1 cellular context compared by ENCODE assay signal in the genomic region with DNA sequence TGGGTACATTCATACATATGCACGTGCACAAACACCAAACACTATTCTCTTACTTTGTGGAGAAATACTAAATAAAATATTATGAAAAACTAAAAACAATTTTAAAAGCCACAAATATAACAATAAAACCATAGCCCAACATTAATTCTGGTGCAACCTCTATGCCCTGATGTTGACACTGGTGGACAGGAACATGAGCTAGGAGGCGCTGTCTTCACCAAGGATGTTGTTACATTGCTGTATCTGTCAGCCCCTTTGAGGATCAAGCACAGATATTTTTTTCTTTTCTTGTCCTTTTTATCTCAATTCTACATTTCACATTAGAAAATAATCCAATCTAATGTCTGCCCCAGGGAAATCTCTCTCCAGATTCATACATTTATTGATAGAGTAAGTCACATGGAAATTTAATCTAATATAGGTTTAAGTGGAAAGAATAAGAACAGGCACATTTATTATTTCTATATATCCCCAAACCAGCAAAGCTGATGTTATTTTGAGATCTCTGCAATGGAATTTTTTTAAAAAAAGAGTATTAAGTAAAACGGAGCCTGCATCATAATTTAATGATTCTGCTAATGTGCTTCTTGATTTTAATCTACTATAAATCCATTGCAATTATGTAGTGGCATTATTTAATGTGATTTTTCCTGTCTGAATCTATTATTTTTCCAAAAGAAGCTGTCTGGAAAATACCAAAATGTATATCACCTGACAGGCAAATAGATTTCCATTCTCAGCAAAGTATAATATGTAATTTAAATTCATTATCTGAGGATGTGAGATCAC.
TF ChIP-seq lines count a peak whose summit lies in the region.

No MANE protein-coding gene starts in this region.

TF ChIP-seq in H1, 55 proteins besides CTCF, POLR2A, EP300 and RAD21:
- TF ChIP-seq TBP (IDR thresholded peaks at IDR 0.05; ENCODE audit: low read depth, low read length) (no peak), SIRT6 (IDR thresholded peaks at IDR 0.05; ENCODE audit: low read length) (no peak), HDAC6 (IDR thresholded peaks at IDR 0.05; ENCODE audit: low read depth, low read length) (no peak), FOSL1 (IDR thresholded peaks at IDR 0.05; ENCODE audit: insufficient read depth, low read depth, low read length) (no peak), RBBP5 (IDR thresholded peaks at IDR 0.05; ENCODE audit: borderline replicate concordance, low read depth, low read length) (no peak), SP2 (IDR thresholded peaks at IDR 0.05; ENCODE audit: low read length) (no peak), JUN (IDR thresholded peaks at IDR 0.05; ENCODE audit: low read depth, low read length) (no peak), SIN3A (conservative IDR thresholded peaks at IDR 0.05 in 1 of 2, IDR thresholded peaks at IDR 0.05 in 1 of 2; ENCODE audit: low read depth in 1 of 2, low read length in 2 of 2) (no peak), NANOG (IDR thresholded peaks at IDR 0.05; ENCODE audit: insufficient read depth, low read depth, low read length, poor library complexity, severe bottlenecking) (no peak), SIX5 (IDR thresholded peaks at IDR 0.05; ENCODE audit: low read depth, low read length) (no peak), MAFK (IDR thresholded peaks at IDR 0.05; ENCODE audit: low read depth, low read length) (no peak), POLR2AphosphoS5 (IDR thresholded peaks at IDR 0.05; ENCODE audit: low read depth, low read length) (no peak), CEBPB (IDR thresholded peaks at IDR 0.05; ENCODE audit: low read depth, low read length) (no peak), KDM1A (IDR thresholded peaks at IDR 0.05; ENCODE audit: borderline replicate concordance, low read length) (no peak)
- TF ChIP-seq, protein P1, sequence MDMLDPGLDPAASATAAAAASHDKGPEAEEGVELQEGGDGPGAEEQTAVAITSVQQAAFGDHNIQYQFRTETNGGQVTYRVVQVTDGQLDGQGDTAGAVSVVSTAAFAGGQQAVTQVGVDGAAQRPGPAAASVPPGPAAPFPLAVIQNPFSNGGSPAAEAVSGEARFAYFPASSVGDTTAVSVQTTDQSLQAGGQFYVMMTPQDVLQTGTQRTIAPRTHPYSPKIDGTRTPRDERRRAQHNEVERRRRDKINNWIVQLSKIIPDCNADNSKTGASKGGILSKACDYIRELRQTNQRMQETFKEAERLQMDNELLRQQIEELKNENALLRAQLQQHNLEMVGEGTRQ (IDR thresholded peaks at IDR 0.05; ENCODE audit: low read length), result no peak
- TF ChIP-seq, protein P2, sequence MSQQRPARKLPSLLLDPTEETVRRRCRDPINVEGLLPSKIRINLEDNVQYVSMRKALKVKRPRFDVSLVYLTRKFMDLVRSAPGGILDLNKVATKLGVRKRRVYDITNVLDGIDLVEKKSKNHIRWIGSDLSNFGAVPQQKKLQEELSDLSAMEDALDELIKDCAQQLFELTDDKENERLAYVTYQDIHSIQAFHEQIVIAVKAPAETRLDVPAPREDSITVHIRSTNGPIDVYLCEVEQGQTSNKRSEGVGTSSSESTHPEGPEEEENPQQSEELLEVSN (IDR thresholded peaks at IDR 0.05), result no peak
